8 cellular contexts compared by ENCODE assay signal in genomic region chr17:47831934-47832327, GRCh38. TPM values are rescaled to one million over a fixed set of nuclear protein-coding genes. Genes with fewer than 3 reads are reported as not detected.
DNase-seq lines count a peak whose midpoint lies in the region; ATAC-seq and TF ChIP-seq lines count a peak whose summit lies in the region.

No MANE protein-coding gene starts in this region.

- H3K4me1 ChIP-seq in foreskin keratinocyte = peaks cover 11% of the 10 kb centered on the region
- peaks cover 23% of the 10 kb centered on the region for H3K4me1 ChIP-seq in psoas muscle

- no peaks in the 10 kb centered on the region for H3K9me2 ChIP-seq in SU-DHL-6 (replicated peaks; ENCODE audit: insufficient read depth, low read length)

- H2AFZ ChIP-seq in SU-DHL-6 (ENCODE audit: low read depth, low read length, severe bottlenecking) = peak overlapping the region; percentile 83

- H3K9me3 ChIP-seq in SU-DHL-6 (ENCODE audit: insufficient read depth, low read length) (no peaks in the 10 kb centered on the region), psoas muscle (no peaks in the 10 kb centered on the region)

- H3K79me2 ChIP-seq in SU-DHL-6 (ENCODE audit: insufficient read depth, low read length) = peaks cover 14% of the 10 kb centered on the region

- H3F3A ChIP-seq in SU-DHL-6 (ENCODE audit: insufficient read depth) = no peaks in the 10 kb centered on the region

- intact Hi-C loops in psoas muscle (cut with DNase I) = loop anchor here in 1 of 2 donors (5.0 kb wide), 1 partner anchor 120 kb away; no protein-coding TSS in a partner anchor

- H3K4me3 ChIP-seq in SU-DHL-6 (ENCODE audit: insufficient read depth, low read length, poor library complexity, severe bottlenecking) = peak overlapping the region; percentile 82
- peak overlapping the region; percentile 93 for H3K4me3 ChIP-seq in psoas muscle

- peak; percentile 6 for ATAC-seq in foreskin keratinocyte
- peak; percentile 2 to 11 (median 5) for ATAC-seq in psoas muscle
- ATAC-seq in GM21825 (IDR thresholded peaks at IDR 0.05; ENCODE audit: unreplicated experiment) = no peak
- ATAC-seq in HG02884 (IDR thresholded peaks at IDR 0.05; ENCODE audit: unreplicated experiment) = no peak

- TF ChIP-seq CTCF in SU-DHL-6 (IDR thresholded peaks at IDR 0.05; ENCODE audit: insufficient read depth, low read length, poor library complexity, severe bottlenecking) (no peak), foreskin keratinocyte (conservative IDR thresholded peaks at IDR 0.05) (no peak), psoas muscle (IDR thresholded peaks at IDR 0.05) (no peak)

- H3K9ac ChIP-seq in SU-DHL-6 (ENCODE audit: low read length) = peak overlapping the region; percentile 78

- no peaks in the 10 kb centered on the region for H4K20me1 ChIP-seq in SU-DHL-6 (ENCODE audit: low read depth, low read length)

- H3K4me2 ChIP-seq in SU-DHL-6 (ENCODE audit: low read depth, low read length, poor library complexity, severe bottlenecking) = peak overlapping the region; percentile 99

- WGBS in psoas muscle, 3 donors = 9 to 12% (median 9%) methylated on average over 7 of the region's 7 CpGs

- H3K27ac ChIP-seq in SU-DHL-6 (ENCODE audit: low read depth, low read length) (no peak overlapping the region), foreskin keratinocyte (no peak overlapping the region), psoas muscle (peak overlapping the region; percentile 76)

- DNase-seq in DMS53 (lab: John Stamatoyannopoulos, UW) = peak; percentile 62
- no peak for DNase-seq in DMS53 treated with DMSO at 0.1 percent for 48 hours (lab: John Stamatoyannopoulos, UW; ENCODE audit: unreplicated experiment)
- no peak for DNase-seq in foreskin keratinocyte
- DNase-seq in psoas muscle = peak in 1 of 2 donors; percentile 40
- no peak for DNase-seq in NCI-H187 (lab: John Stamatoyannopoulos, UW)

- peaks cover 2% of the 10 kb centered on the region; the same call in 1 of the 2 replicates for H3K36me3 ChIP-seq in SU-DHL-6 (ENCODE audit: low read length)
- H3K36me3 ChIP-seq in psoas muscle (ENCODE audit: insufficient read depth in 1 of 2, low read depth in 1 of 2) = peaks cover 3 to 36% of the 10 kb centered on the region in 2 donors

- H3K27me3 ChIP-seq in SU-DHL-6 (ENCODE audit: low read length) (no peaks in the 10 kb centered on the region), foreskin keratinocyte (no peaks in the 10 kb centered on the region), psoas muscle (ENCODE audit: insufficient read depth in 3 of 3, low read length in 2 of 3) (no peaks in the 10 kb centered on the region)

RNA-seq across cellular contexts. Expression of gene LRRC46, which starts 0.5 kb away (rescaled TPM):
- total RNA-seq in foreskin keratinocyte (0.25 and 0.58 TPM in 2 replicates), psoas muscle (under 1 TPM in 2 of 4 donors, not detected in 2; 0.15 to 0.54 TPM)
- polyA plus RNA-seq in foreskin keratinocyte (0.60 and 0.76 TPM in 2 replicates), psoas muscle (under 1 TPM; 0.08 to 0.40 (median 0.22) TPM)

RNA-seq across cellular contexts. Expression of gene MRPL10, which starts 0.6 kb away (rescaled TPM):
- 37.1 and 39.2 TPM in 2 replicates for total RNA-seq in foreskin keratinocyte
- polyA plus RNA-seq in foreskin keratinocyte = 46.7 and 49.5 TPM in 2 replicates
- total RNA-seq in psoas muscle = 10 to 100 TPM; 37.8 to 51.9 (median 46.3) TPM
- polyA plus RNA-seq in psoas muscle = 10 to 100 TPM; 44.1 to 78.6 (median 56.1) TPM

RNA-seq across cellular contexts. Expression of gene SCRN2, which starts 9.1 kb away (rescaled TPM):
- 28.1 and 32.4 TPM in 2 replicates for total RNA-seq in foreskin keratinocyte
- 35.8 and 40.7 TPM in 2 replicates for polyA plus RNA-seq in foreskin keratinocyte
- 10 to 100 TPM; 12.2 to 33.5 (median 19.5) TPM for total RNA-seq in psoas muscle
- polyA plus RNA-seq in psoas muscle = 10 to 100 TPM; 10.7 to 18.8 (median 15.1) TPM

RNA-seq across cellular contexts. Expression of gene OSBPL7, which starts 10.3 kb away (rescaled TPM):
- 5.0 and 5.6 TPM in 2 replicates for total RNA-seq in foreskin keratinocyte
- 3.2 and 3.7 TPM in 2 replicates for polyA plus RNA-seq in foreskin keratinocyte
- total RNA-seq in psoas muscle = 10 to 100 TPM in 1 of 4 donors, 1 to 10 TPM in 3; 2.6 to 23.4 (median 5.3) TPM
- polyA plus RNA-seq in psoas muscle = 1 to 10 TPM in 2 of 3 donors, under 1 TPM in 1; 0.95 to 1.7 (median 1.3) TPM

RNA-seq across cellular contexts. Expression of gene SP6, which starts 19.0 kb away (rescaled TPM):
- total RNA-seq in foreskin keratinocyte (4.2 and 5.1 TPM in 2 replicates), psoas muscle (under 1 TPM in 1 of 4 donors, not detected in 3; 0.16 TPM)
- polyA plus RNA-seq in foreskin keratinocyte (3.3 and 4.6 TPM in 2 replicates), psoas muscle (under 1 TPM in 2 of 3 donors, not detected in 1; 0.04 to 0.27 TPM)

Comparison
In these comparisons a context has a peak if more than half of its experiments do, and no peak if none do; other contexts are left out.
1. ATAC-seq: peak in foreskin keratinocyte (single experiment) and psoas muscle (4 of 4); none in GM21825 (single experiment) and HG02884 (single experiment).